In the genomic region with DNA sequence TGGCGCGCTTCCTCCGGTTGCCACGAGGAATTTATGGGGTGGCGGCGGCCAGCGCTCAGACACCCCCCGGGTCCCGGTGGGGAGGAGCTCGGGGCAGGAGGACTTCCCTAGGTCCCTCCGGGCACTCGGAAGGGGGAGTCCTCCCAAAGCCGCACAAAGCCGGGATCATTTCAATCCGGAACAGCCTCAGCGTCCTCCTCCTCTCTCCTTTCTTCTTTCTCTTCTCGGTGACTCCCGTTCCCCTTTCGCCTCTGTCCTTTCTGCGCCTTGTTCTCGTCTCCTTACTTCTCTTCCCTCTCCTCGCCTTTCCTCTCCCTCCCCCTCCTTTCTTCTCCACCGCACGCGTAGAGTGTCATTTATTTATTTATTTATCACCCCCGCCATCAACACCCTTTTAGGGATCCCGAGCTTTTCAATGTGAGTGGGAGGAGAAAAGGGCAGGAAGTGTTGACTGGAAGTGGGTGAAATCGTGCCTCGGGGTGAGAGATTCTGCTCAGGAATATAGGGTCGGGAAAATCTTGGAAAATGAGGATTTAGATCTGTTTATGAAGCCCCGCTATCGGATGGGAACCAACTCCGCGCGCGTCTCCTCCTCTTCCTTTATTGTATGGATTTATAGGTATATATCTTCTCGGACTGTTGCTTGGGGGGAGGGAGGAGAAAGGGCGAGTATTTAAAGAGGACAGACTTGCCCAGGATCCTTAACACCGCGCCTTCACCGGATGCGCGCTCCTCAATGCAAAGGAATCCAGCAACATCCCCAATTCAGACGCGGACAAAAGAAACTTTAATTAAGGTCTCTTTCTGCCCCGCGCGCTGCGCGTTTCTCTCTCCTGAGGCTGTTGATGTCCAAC, we compare ENCODE assay signal across 8 cellular contexts. TPM values are rescaled to one million over a fixed set of nuclear protein-coding genes. Genes with fewer than 3 reads are reported as not detected.
A peak's percentile ranks its signal among the peaks of the same experiment; 100 is the strongest.
DNase-seq lines count a peak whose midpoint lies in the region; ATAC-seq lines count a peak whose summit lies in the region.

No MANE protein-coding gene starts in this region.

- peak overlapping the region; percentile 43 for H3K4me3 Mint-ChIP-seq in activated CD4-positive, alpha-beta T cell treated with anti-CD3 and anti-CD28 coated beads for 36 hours
- H3K4me3 Mint-ChIP-seq in activated naive CD8-positive, alpha-beta T cell treated with anti-CD3 and anti-CD28 coated beads, Interleukin-2, amount 50 U/mL, for 24 hours: peak overlapping the region; percentile 17
- H3K4me3 Mint-ChIP-seq in T-helper 2 cell treated with Interferon-gamma antibody and Interleukin-4, amounts not matched to agents 5 μg/mL and 100 μg/mL, for 36 hours: no peak overlapping the region

- no peak for ATAC-seq in activated CD4-positive, alpha-beta T cell treated with anti-CD3 and anti-CD28 coated beads for 36 hours
- no peak for ATAC-seq in activated naive CD8-positive, alpha-beta T cell treated with anti-CD3 and anti-CD28 coated beads, Interleukin-2, amount 50 U/mL, for 24 hours
- no peak for ATAC-seq in activated CD4-positive, CD25-positive, alpha-beta regulatory T cell treated with anti-CD3 and anti-CD28 coated beads, Interleukin-2, amount 50 U/mL, for 24 hours

- intact Hi-C loops in activated CD4-positive, alpha-beta T cell treated with anti-CD3 and anti-CD28 coated beads for 36 hours (cut with DNase I, micrococcal nuclease): no loop called here

- POLR2A ChIA-PET in activated CD4-positive, alpha-beta T cell treated with anti-CD3 and anti-CD28 coated beads for 36 hours (lab: Charles Lee): no interaction called here

- H3K36me3 ChIP-seq in iPS DF 6.9 (ENCODE audit: control insufficient read depth, insufficient read depth, low read length): no peaks in the 10 kb centered on the region
- H3K36me3 ChIP-seq in skeletal muscle satellite cell (ENCODE audit: insufficient read depth, low read length): no peaks in the 10 kb centered on the region

- no CpG with 5 or more reads among the region's 50 CpGs for WGBS in iPS DF 6.9 (ENCODE audit: insufficient coverage, insufficient read length)

- H3K27ac ChIP-seq in iPS DF 6.9 (ENCODE audit: low read length): peak overlapping the region; percentile 4

- H3K4me1 ChIP-seq in iPS DF 6.9 (ENCODE audit: control insufficient read depth, insufficient read depth, low read length) (no peaks in the 10 kb centered on the region), skeletal muscle satellite cell (ENCODE audit: control insufficient read depth, insufficient read depth, low read length) (peaks cover 10% of the 10 kb centered on the region)

- H3K4me3 ChIP-seq in iPS DF 6.9 (ENCODE audit: low read length) (peak overlapping the region; percentile 79), skeletal muscle satellite cell (ENCODE audit: low read length) (peak overlapping the region; percentile 85)

- H3K27me3 ChIP-seq in iPS DF 6.9 (ENCODE audit: control insufficient read depth, insufficient read depth, low read length) (no peaks in the 10 kb centered on the region), skeletal muscle satellite cell (ENCODE audit: control insufficient read depth, insufficient read depth, low read length) (no peaks in the 10 kb centered on the region)

- CTCF ChIA-PET in activated CD4-positive, alpha-beta T cell treated with anti-CD3 and anti-CD28 coated beads for 36 hours (lab: Charles Lee): no interaction called here

- H3K4me1 Mint-ChIP-seq in activated CD4-positive, alpha-beta T cell treated with anti-CD3 and anti-CD28 coated beads for 36 hours: peaks cover 36% of the 10 kb centered on the region
- peaks cover 27% of the 10 kb centered on the region for H3K4me1 Mint-ChIP-seq in activated naive CD8-positive, alpha-beta T cell treated with anti-CD3 and anti-CD28 coated beads, Interleukin-2, amount 50 U/mL, for 24 hours
- peaks cover 9% of the 10 kb centered on the region for H3K4me1 Mint-ChIP-seq in T-helper 2 cell treated with Interferon-gamma antibody and Interleukin-4, amounts not matched to agents 5 μg/mL and 100 μg/mL, for 36 hours (ENCODE audit: low read depth)

- no peaks in the 10 kb centered on the region for H3K9me3 ChIP-seq in iPS DF 6.9 (ENCODE audit: control insufficient read depth, insufficient read depth, low read length)
- H3K9me3 ChIP-seq in skeletal muscle satellite cell (replicated peaks; ENCODE audit: low read length): no peaks in the 10 kb centered on the region

- H3K27me3 Mint-ChIP-seq in activated CD4-positive, alpha-beta T cell treated with anti-CD3 and anti-CD28 coated beads for 36 hours: peaks cover 73% of the 10 kb centered on the region
- peaks cover 76% of the 10 kb centered on the region for H3K27me3 Mint-ChIP-seq in activated naive CD8-positive, alpha-beta T cell treated with anti-CD3 and anti-CD28 coated beads, Interleukin-2, amount 50 U/mL, for 24 hours
- H3K27me3 Mint-ChIP-seq in T-helper 2 cell treated with Interferon-gamma antibody and Interleukin-4, amounts not matched to agents 5 μg/mL and 100 μg/mL, for 36 hours (ENCODE audit: low read depth): peaks cover 71% of the 10 kb centered on the region

- H3K9ac ChIP-seq in skeletal muscle satellite cell (ENCODE audit: low read depth, low read length): peak overlapping the region; percentile 87

- no peaks in the 10 kb centered on the region for H3K9me3 Mint-ChIP-seq in activated CD4-positive, alpha-beta T cell treated with anti-CD3 and anti-CD28 coated beads for 36 hours (ENCODE audit: low read depth)
- no peaks in the 10 kb centered on the region for H3K9me3 Mint-ChIP-seq in activated naive CD8-positive, alpha-beta T cell treated with anti-CD3 and anti-CD28 coated beads, Interleukin-2, amount 50 U/mL, for 24 hours
- H3K9me3 Mint-ChIP-seq in T-helper 2 cell treated with Interferon-gamma antibody and Interleukin-4, amounts not matched to agents 5 μg/mL and 100 μg/mL, for 36 hours: no peaks in the 10 kb centered on the region

- H3K4me2 ChIP-seq in skeletal muscle satellite cell (ENCODE audit: low read length): peak overlapping the region; percentile 90

- H3K27ac Mint-ChIP-seq in activated CD4-positive, alpha-beta T cell treated with anti-CD3 and anti-CD28 coated beads for 36 hours: no peak overlapping the region
- no peak overlapping the region for H3K27ac Mint-ChIP-seq in activated naive CD8-positive, alpha-beta T cell treated with anti-CD3 and anti-CD28 coated beads, Interleukin-2, amount 50 U/mL, for 24 hours
- no peak overlapping the region for H3K27ac Mint-ChIP-seq in T-helper 2 cell treated with Interferon-gamma antibody and Interleukin-4, amounts not matched to agents 5 μg/mL and 100 μg/mL, for 36 hours

- no peak for DNase-seq in activated CD4-positive, alpha-beta T cell treated with anti-CD3 and anti-CD28 coated beads for 36 hours
- DNase-seq in activated CD4-positive, alpha-beta T cell treated with anti-CD3 and anti-CD28 coated beads for 1 hour: no peak
- DNase-seq in activated naive CD8-positive, alpha-beta T cell treated with anti-CD3 and anti-CD28 coated beads, Interleukin-2, amount 50 U/mL, for 24 hours: no peak
- DNase-seq in iPS DF 6.9 (ENCODE audit: low read depth, low spot score) (peak; percentile 41), DMS153 treated with DMSO at 0.1 percent for 48 hours (lab: John Stamatoyannopoulos, UW; ENCODE audit: unreplicated experiment) (no peak)
- DNase-seq in T-helper 2 cell treated with Interferon-gamma antibody and Interleukin-4, amounts not matched to agents 5 μg/mL and 100 μg/mL, for 36 hours (ENCODE audit: low spot score): no peak

- H3K36me3 Mint-ChIP-seq in activated CD4-positive, alpha-beta T cell treated with anti-CD3 and anti-CD28 coated beads for 36 hours (ENCODE audit: low read depth): peaks cover 2% of the 10 kb centered on the region
- no peaks in the 10 kb centered on the region for H3K36me3 Mint-ChIP-seq in activated naive CD8-positive, alpha-beta T cell treated with anti-CD3 and anti-CD28 coated beads, Interleukin-2, amount 50 U/mL, for 24 hours (ENCODE audit: low read depth)
- H3K36me3 Mint-ChIP-seq in T-helper 2 cell treated with Interferon-gamma antibody and Interleukin-4, amounts not matched to agents 5 μg/mL and 100 μg/mL, for 36 hours (ENCODE audit: low read depth): no peaks in the 10 kb centered on the region

RNA-seq across cellular contexts. Expression of a gene that starts 2.0 kb away (rescaled TPM):
- total RNA-seq in activated CD4-positive, alpha-beta T cell treated with anti-CD3 and anti-CD28 coated beads for 36 hours: under 1 TPM; 0.27 to 0.42 TPM
- 12.2 and 13.4 TPM in 2 replicates for total RNA-seq in skeletal muscle satellite cell (2012; rRNA removed)
